25 cellular contexts compared by ENCODE assay signal in the genomic region with DNA sequence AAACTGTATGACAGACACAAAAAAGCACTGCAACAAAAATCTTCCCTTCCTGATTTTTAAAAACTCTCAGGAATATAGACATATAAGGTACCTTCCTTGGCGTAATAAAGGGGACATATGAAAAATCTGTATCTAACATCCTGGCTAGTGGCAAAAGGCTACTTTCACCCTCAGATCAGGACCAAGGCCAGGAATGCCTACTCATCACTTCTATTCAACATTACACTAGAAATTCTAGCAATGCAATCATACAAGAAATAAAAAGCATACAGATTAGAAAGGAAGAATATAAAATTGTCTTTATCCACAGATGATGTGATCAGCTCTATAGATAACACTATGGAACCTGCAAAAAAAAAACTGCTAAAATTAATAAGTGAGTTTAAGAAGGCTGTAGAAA.
"Had no signal": no experiment of that assay in that cellular context is flagged by ENCODE, and none has a peak within 500 bp of the region (broad histone marks: within the 10 kb centered on the region; RNA-seq: fewer than 3 reads in every experiment).

No MANE protein-coding gene starts in this region.

- DNase-seq: cortex of kidney; effector CD4-positive, alpha-beta T cell; glutamatergic neuron; heart right ventricle; hippocampal formation; left cardiac atrium; left lung; mesendoderm; midbrain; naive thymus-derived CD4-positive, alpha-beta T cell; occipital lobe; ovary; posterior cingulate gyrus; psoas muscle; right cardiac atrium; spleen; stimulated activated CD4-positive, alpha-beta T cell treated with anti-CD3 and anti-CD28 coated beads, Interleukin-4, amount 100 ng/mL, for 4 hours; stimulated activated naive CD8-positive, alpha-beta T cell treated with anti-CD3 and anti-CD28 coated beads, Interleukin-15, Interleukin-2, amounts not matched to agents 100 U/mL and 50 U/mL, for 24 hours; substantia nigra; upper lobe of left lung had no signal

- H3K27ac ChIP-seq: gastroesophageal sphincter, heart right ventricle, left lung, ovary, psoas muscle, skin epidermis, spleen, thoracic aorta, tibial nerve, upper lobe of left lung had no signal

- H3K9me3 Mint-ChIP-seq: stimulated activated memory B cell treated with anti-CD40 and anti-IgM and Interleukin-4, amounts not matched to agents 10 μg/mL and 1 μg/mL and 100 μg/mL, for 72 hours had no signal

- H3K27ac Mint-ChIP-seq: stimulated activated memory B cell treated with anti-CD40 and anti-IgM and Interleukin-4, amounts not matched to agents 10 μg/mL and 1 μg/mL and 100 μg/mL, for 72 hours had no signal

- H3K27me3 ChIP-seq: gastroesophageal sphincter, heart right ventricle, left lung, ovary, spleen, tibial nerve, upper lobe of left lung had no signal

- H3K27me3 Mint-ChIP-seq: naive thymus-derived CD4-positive, alpha-beta T cell; stimulated activated memory B cell treated with anti-CD40 and anti-IgM and Interleukin-4, amounts not matched to agents 10 μg/mL and 1 μg/mL and 100 μg/mL, for 72 hours had no signal

- ATAC-seq: gastroesophageal sphincter; heart right ventricle; left cardiac atrium; left lung; naive thymus-derived CD4-positive, alpha-beta T cell; psoas muscle; right cardiac atrium; stimulated activated memory B cell treated with anti-CD40 and anti-IgM and Interleukin-4, amounts not matched to agents 10 μg/mL and 1 μg/mL and 100 μg/mL, for 72 hours; stimulated activated naive CD8-positive, alpha-beta T cell treated with anti-CD3 and anti-CD28 coated beads, Interleukin-15, Interleukin-2, amounts not matched to agents 100 U/mL and 50 U/mL, for 24 hours had no signal

- H3K4me3 Mint-ChIP-seq: naive thymus-derived CD4-positive, alpha-beta T cell; stimulated activated memory B cell treated with anti-CD40 and anti-IgM and Interleukin-4, amounts not matched to agents 10 μg/mL and 1 μg/mL and 100 μg/mL, for 72 hours had no signal

- H3K4me3 ChIP-seq: gastroesophageal sphincter, heart right ventricle, left lung, ovary, psoas muscle, skin epidermis, spleen, thoracic aorta, tibial nerve, upper lobe of left lung had no signal
